ENCODE assay signal across 7 cellular contexts in genomic region chr17:43578699-43579569, GRCh38. TPM values are rescaled to one million over a fixed set of nuclear protein-coding genes. Genes with fewer than 3 reads are reported as not detected.
A peak's percentile ranks its signal among the peaks of the same experiment; 100 is the strongest.
DNase-seq lines count a peak whose midpoint lies in the region; ATAC-seq and TF ChIP-seq lines count a peak whose summit lies in the region.

No MANE protein-coding gene starts in this region.

- peak; percentile 70 for ATAC-seq in GM18868 (IDR thresholded peaks at IDR 0.05; ENCODE audit: unreplicated experiment)
- ATAC-seq in HG03460 (IDR thresholded peaks at IDR 0.05; ENCODE audit: unreplicated experiment) = peak; percentile 51
- ATAC-seq in WTC11 = peak; percentile 31

- H3K4me1 Mint-ChIP-seq in WTC11 = peaks cover 32% of the 10 kb centered on the region

- CTCF ChIA-PET in WTC11 (lab: Charles Lee) = interaction anchor here (0.5 to 7.9 kb wide), 18 partner anchors 9 to 267 kb away, joined by 3 to 97 read pairs (median 4); partner anchors contain the start of gene SOST

- peak overlapping the region in 3 of 4 donors; percentile 7 to 54 (median 29) for H3K27ac ChIP-seq in esophagus squamous epithelium
- H3K27ac ChIP-seq in skin epidermis = peak overlapping the region in 19 of 21 experiments; percentile 15 to 80 (median 51)

- TF ChIP-seq POLR2A in esophagus squamous epithelium (IDR thresholded peaks at IDR 0.05) = no peak

- no peak overlapping the region for H3K4me3 ChIP-seq in esophagus squamous epithelium
- no peak overlapping the region for H3K4me3 ChIP-seq in skin epidermis

- H3K9me3 ChIP-seq in esophagus squamous epithelium = no peaks in the 10 kb centered on the region

- no peaks in the 10 kb centered on the region for H3K9me3 Mint-ChIP-seq in WTC11

- no peaks in the 10 kb centered on the region for H3K27me3 ChIP-seq in esophagus squamous epithelium

- POLR2A ChIA-PET in WTC11 (lab: Charles Lee) = interaction anchor here (0.7 to 1.6 kb wide), 2 partner anchors 32 to 48 kb away, joined by 3 to 6 read pairs; partner anchors contain the start of gene ETV4

- DNase-seq in WTC11 (ENCODE audit: low spot score) (peak; percentile 40), esophagus squamous epithelium (lab: John Stamatoyannopoulos, UW) (no peak), NCI-H446 (lab: John Stamatoyannopoulos, UW) (no peak), NCI-H2196 (lab: John Stamatoyannopoulos, UW; ENCODE audit: unreplicated experiment) (no peak)

- peaks cover 5 to 26% (median 13%) of the 10 kb centered on the region in 3 donors for H3K4me1 ChIP-seq in esophagus squamous epithelium

- TF ChIP-seq CTCF in WTC11 (IDR thresholded peaks at IDR 0.05) (no peak), esophagus squamous epithelium (IDR thresholded peaks at IDR 0.05) (no peak)

- peak overlapping the region; percentile 44; the same call in 1 of the 2 replicates for H3K27ac Mint-ChIP-seq in WTC11

- no peaks in the 10 kb centered on the region for H3K27me3 Mint-ChIP-seq in WTC11 (ENCODE audit: low read depth)

- 15 to 27% methylated on average over 6 of the region's 13 CpGs for WGBS in esophagus squamous epithelium, 2 donors

- no peak overlapping the region for H3K4me3 Mint-ChIP-seq in WTC11

- no peaks in the 10 kb centered on the region for H3K36me3 Mint-ChIP-seq in WTC11

- no peaks in the 10 kb centered on the region for H3K36me3 ChIP-seq in esophagus squamous epithelium

- intact Hi-C loops in esophagus squamous epithelium (cut with DNase I) = no loop called here

TF ChIP-seq in WTC11, 78 proteins besides CTCF, POLR2A, EP300 and RAD21:
- TF ChIP-seq JUN (CRISPR knock-in tag; IDR thresholded peaks at IDR 0.05) (no peak), GTF2I (CRISPR knock-in tag; conservative IDR thresholded peaks at IDR 0.05) (no peak), TP53 (CRISPR knock-in tag; IDR thresholded peaks at IDR 0.05) (0 out of 2 replicates have a peak, but pooled peaks have one; percentile 6), MAX (CRISPR knock-in tag; IDR thresholded peaks at IDR 0.05) (no peak), GABPB1 (CRISPR knock-in tag; IDR thresholded peaks at IDR 0.05) (0 out of 2 replicates have a peak, but pooled peaks have one; percentile 25), SMAD4 (CRISPR knock-in tag; IDR thresholded peaks at IDR 0.05) (no peak), ZNF423 (CRISPR knock-in tag; IDR thresholded peaks at IDR 0.05) (peak; percentile 83), PRDM15 (CRISPR knock-in tag; IDR thresholded peaks at IDR 0.05) (no peak), HMGXB4 (CRISPR knock-in tag; IDR thresholded peaks at IDR 0.05) (no peak), ZNF317 (CRISPR knock-in tag; IDR thresholded peaks at IDR 0.05; ENCODE audit: borderline replicate concordance, low read depth) (no peak), MYBL2 (CRISPR knock-in tag; IDR thresholded peaks at IDR 0.05) (no peak), FOXP1 (CRISPR knock-in tag; IDR thresholded peaks at IDR 0.05; ENCODE audit: borderline replicate concordance) (no peak), KAT7 (CRISPR knock-in tag; IDR thresholded peaks at IDR 0.05; ENCODE audit: borderline replicate concordance) (no peak), NFE2L1 (CRISPR knock-in tag; IDR thresholded peaks at IDR 0.05) (no peak), USF1 (CRISPR knock-in tag; IDR thresholded peaks at IDR 0.05) (no peak), ZNF232 (CRISPR knock-in tag; IDR thresholded peaks at IDR 0.05) (no peak), FOXK1 (CRISPR knock-in tag; IDR thresholded peaks at IDR 0.05) (0 out of 2 replicates have a peak, but pooled peaks have one; percentile 24)
- TF ChIP-seq, protein P1, sequence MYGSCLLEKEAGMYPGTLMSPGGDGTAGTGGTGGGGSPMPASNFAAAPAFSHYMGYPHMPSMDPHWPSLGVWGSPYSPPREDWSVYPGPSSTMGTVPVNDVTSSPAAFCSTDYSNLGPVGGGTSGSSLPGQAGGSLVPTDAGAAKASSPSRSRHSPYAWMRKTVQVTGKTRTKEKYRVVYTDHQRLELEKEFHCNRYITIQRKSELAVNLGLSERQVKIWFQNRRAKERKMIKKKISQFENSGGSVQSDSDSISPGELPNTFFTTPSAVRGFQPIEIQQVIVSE (CRISPR knock-in tag; IDR thresholded peaks at IDR 0.05; ENCODE audit: borderline replicate concordance) = no peak
- TF ChIP-seq, protein P2, sequence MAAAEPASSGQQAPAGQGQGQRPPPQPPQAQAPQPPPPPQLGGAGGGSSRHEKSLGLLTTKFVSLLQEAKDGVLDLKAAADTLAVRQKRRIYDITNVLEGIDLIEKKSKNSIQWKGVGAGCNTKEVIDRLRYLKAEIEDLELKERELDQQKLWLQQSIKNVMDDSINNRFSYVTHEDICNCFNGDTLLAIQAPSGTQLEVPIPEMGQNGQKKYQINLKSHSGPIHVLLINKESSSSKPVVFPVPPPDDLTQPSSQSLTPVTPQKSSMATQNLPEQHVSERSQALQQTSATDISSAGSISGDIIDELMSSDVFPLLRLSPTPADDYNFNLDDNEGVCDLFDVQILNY (CRISPR knock-in tag; IDR thresholded peaks at IDR 0.05) = no peak
- TF ChIP-seq, protein P3, sequence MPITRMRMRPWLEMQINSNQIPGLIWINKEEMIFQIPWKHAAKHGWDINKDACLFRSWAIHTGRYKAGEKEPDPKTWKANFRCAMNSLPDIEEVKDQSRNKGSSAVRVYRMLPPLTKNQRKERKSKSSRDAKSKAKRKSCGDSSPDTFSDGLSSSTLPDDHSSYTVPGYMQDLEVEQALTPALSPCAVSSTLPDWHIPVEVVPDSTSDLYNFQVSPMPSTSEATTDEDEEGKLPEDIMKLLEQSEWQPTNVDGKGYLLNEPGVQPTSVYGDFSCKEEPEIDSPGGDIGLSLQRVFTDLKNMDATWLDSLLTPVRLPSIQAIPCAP (CRISPR knock-in tag; IDR thresholded peaks at IDR 0.05) = no peak

RNA-seq across cellular contexts. Expression of gene ETV4, which starts 32.8 kb away (rescaled TPM):
- total RNA-seq in WTC11 (2021) = 147 to 195 TPM (median 147 TPM) in 3 replicates
- 10 to 100 TPM in 1 of 4 donors, 1 to 10 TPM in 3; 3.7 to 11.1 (median 6.9) TPM for total RNA-seq in esophagus squamous epithelium

Comparison
In these comparisons a context has a peak if more than half of its experiments do, and no peak if none do; other contexts are left out.
1. RNA of gene ETV4, which starts 32.8 kb away (total RNA-seq): 147 to 195 TPM in WTC11; 3.7 to 11.1 TPM in esophagus squamous epithelium; every median in the first group is over 10 times any median in the second.
2. Peak in every context shown above with its lines, with median percentiles within 50 percentile points of each other: ATAC-seq.